In genomic region chr3:16415911-16416310, GRCh38 we compare ENCODE assay signal across 30 cellular contexts.
A peak's percentile ranks its signal among the peaks of the same experiment; 100 is the strongest.
DNase-seq lines count a peak whose midpoint lies in the region; TF ChIP-seq lines count a peak whose summit lies in the region.
"Had no signal": no experiment of that assay in that cellular context is flagged by ENCODE, and none has a peak within 500 bp of the region (broad histone marks: within the 10 kb centered on the region; RNA-seq: fewer than 3 reads in every experiment).

No MANE protein-coding gene starts in this region.

- peaks cover 60% of the 10 kb centered on the region for H3K4me1 Mint-ChIP-seq in HFFc6 (ENCODE audit: low read depth)
- H3K4me1 Mint-ChIP-seq in mesothelial cell of epicardium, result peaks cover 7% of the 10 kb centered on the region

- H3K9ac ChIP-seq in neuronal stem cell (ENCODE audit: low read depth, low read length, poor library complexity), result no peak overlapping the region

- peak overlapping the region; percentile 26 for H2AFZ ChIP-seq in neuronal stem cell (ENCODE audit: low read length)

- H3K36me3 Mint-ChIP-seq in HFFc6 (ENCODE audit: low read depth) (peaks cover 15% of the 10 kb centered on the region), mesothelial cell of epicardium (no peaks in the 10 kb centered on the region)

- no peaks in the 10 kb centered on the region for H3K27me3 ChIP-seq in A673 (replicated peaks; ENCODE audit: insufficient read depth, low read depth, low read length, poor library complexity)
- H3K27me3 ChIP-seq in neuronal stem cell (ENCODE audit: control insufficient read depth in 3 of 3, insufficient read depth in 3 of 3, low read depth in 1 of 3, low read length in 3 of 3), result no peaks in the 10 kb centered on the region
- H3K27me3 ChIP-seq: heart right ventricle, ovary, stomach, thyroid gland, uterus had no signal

- H3K79me1 ChIP-seq in neuronal stem cell (ENCODE audit: low read depth, low read length), result no peaks in the 10 kb centered on the region

- no peak overlapping the region for H2AK5ac ChIP-seq in neuronal stem cell (ENCODE audit: low read depth, low read length)

- H3K14ac ChIP-seq in neuronal stem cell (ENCODE audit: low read length), result no peak overlapping the region

- POLR2A ChIA-PET in A673 (lab: Charles Lee; ENCODE audit: low non-redundant PET), result interaction anchor here (0.7 kb wide), 1 partner anchor 1086 kb away, joined by 7 read pairs; no protein-coding TSS in a partner anchor

- H3K36me3 ChIP-seq in A673 (ENCODE audit: insufficient read depth, low read length, poor library complexity, severe bottlenecking), result no peaks in the 10 kb centered on the region
- H3K36me3 ChIP-seq in neuronal stem cell (replicated peaks in 1 of 2; ENCODE audit: control insufficient read depth in 2 of 2, insufficient read depth in 2 of 2, low read length in 2 of 2), result no peaks in the 10 kb centered on the region
- H3K36me3 ChIP-seq: lower lobe of right lung, ovary, stomach, thyroid gland, uterus had no signal

- no peak overlapping the region for H4K8ac ChIP-seq in neuronal stem cell (ENCODE audit: low read depth, low read length)

- H3K27ac ChIP-seq in A673 (ENCODE audit: low read depth, low read length, poor library complexity, severe bottlenecking) (no peak overlapping the region), neuronal stem cell (replicated peaks; ENCODE audit: low read length) (no peak overlapping the region)
- H3K27ac ChIP-seq: lower lobe of right lung, ovary, stomach had no signal

- H3K4me3 Mint-ChIP-seq in HFFc6 (no peak overlapping the region), mesothelial cell of epicardium (no peak overlapping the region)
- H3K4me3 Mint-ChIP-seq: activated naive CD8-positive, alpha-beta T cell treated with anti-CD3 and anti-CD28 coated beads, Interleukin-2, amount 50 U/mL, for 24 hours; CD8-positive, alpha-beta memory T cell; effector memory CD8-positive, alpha-beta T cell; H9; natural killer cell treated with Interleukin-12 subunit alpha and Interleukin-12 subunit beta and Interleukin-15 and Interleukin-18, amount 100 ng/mL, for 72 hours had no signal

- CTCF ChIA-PET in A673 (lab: Charles Lee), result interaction anchor here (0.6 kb wide), 1 partner anchor 782 kb away, joined by 3 read pairs; no protein-coding TSS in a partner anchor

- in situ Hi-C loops in astrocyte of the spinal cord (cut with HindIII; ENCODE audit: low sequenced_read_pairs), result no loop called here

- H4K91ac ChIP-seq in neuronal stem cell (ENCODE audit: low read depth, low read length, poor library complexity), result no peak overlapping the region

- no peaks in the 10 kb centered on the region; the same call in 1 of the 2 replicates for H3K27me3 Mint-ChIP-seq in HFFc6 (ENCODE audit: insufficient read depth)
- H3K27me3 Mint-ChIP-seq in mesothelial cell of epicardium (ENCODE audit: low read depth), result peaks cover 18% of the 10 kb centered on the region
- H3K27me3 Mint-ChIP-seq: activated naive CD8-positive, alpha-beta T cell treated with anti-CD3 and anti-CD28 coated beads, Interleukin-2, amount 50 U/mL, for 24 hours; CD8-positive, alpha-beta memory T cell; effector memory CD8-positive, alpha-beta T cell; natural killer cell treated with Interleukin-12 subunit alpha and Interleukin-12 subunit beta and Interleukin-15 and Interleukin-18, amount 100 ng/mL, for 72 hours had no signal

- H3K18ac ChIP-seq in neuronal stem cell (ENCODE audit: low read length), result no peak overlapping the region

- H2BK12ac ChIP-seq in neuronal stem cell (ENCODE audit: low read length), result no peak overlapping the region

- no CpG with 5 or more reads among the region's 1 CpG for WGBS in neuronal stem cell (ENCODE audit: extremely low coverage in 2 of 2, insufficient read length in 2 of 2, insufficient replicate concordance in 1 of 2), 2 donors

- intact Hi-C loops in A673 (cut with micrococcal nuclease; ENCODE audit: unreplicated experiment), result no loop called here

- no peak overlapping the region for H3K23ac ChIP-seq in neuronal stem cell (ENCODE audit: low read depth, low read length, poor library complexity)

- TF ChIP-seq CTCF in A673 (conservative IDR thresholded peaks at IDR 0.05; ENCODE audit: low read depth, low read length) (no peak), HFFc6 (IDR thresholded peaks at IDR 0.05) (no peak), astrocyte of the spinal cord (IDR thresholded peaks at IDR 0.05; ENCODE audit: low read depth, low read length) (no peak), mesothelial cell of epicardium (IDR thresholded peaks at IDR 0.05; ENCODE audit: unreplicated experiment) (no peak)

- H3K9me3 Mint-ChIP-seq in HFFc6, result no peaks in the 10 kb centered on the region
- H3K9me3 Mint-ChIP-seq in mesothelial cell of epicardium, result peaks cover 4% of the 10 kb centered on the region
- H3K9me3 Mint-ChIP-seq: activated naive CD8-positive, alpha-beta T cell treated with anti-CD3 and anti-CD28 coated beads, Interleukin-2, amount 50 U/mL, for 24 hours; CD8-positive, alpha-beta memory T cell; effector memory CD8-positive, alpha-beta T cell; H9; natural killer cell treated with Interleukin-12 subunit alpha and Interleukin-12 subunit beta and Interleukin-15 and Interleukin-18, amount 100 ng/mL, for 72 hours had no signal

- H3K4me1 ChIP-seq in A673 (ENCODE audit: insufficient read depth, low read length, poor library complexity, severe bottlenecking), result peaks cover 9% of the 10 kb centered on the region
- peaks cover 5 to 6% of the 10 kb centered on the region in 2 donors for H3K4me1 ChIP-seq in neuronal stem cell (ENCODE audit: control insufficient read depth in 2 of 2, insufficient read depth in 1 of 2, low read depth in 1 of 2, low read length in 2 of 2)

- DNase-seq in A673 (ENCODE audit: low spot score) (peak; percentile 28), HFFc6 (no peak), astrocyte of the spinal cord (ENCODE audit: low read depth, low spot score) (peak; percentile 32), neuronal stem cell (ENCODE audit: low spot score) (no peak), mesothelial cell of epicardium (ENCODE audit: low spot score in 2 of 2, unreplicated experiment in 2 of 2) (no peak), occipital lobe (lab: John Stamatoyannopoulos, UW) (no peak), middle frontal gyrus (ENCODE audit: extremely low spot score, low spot score) (no peak)
- DNase-seq in stimulated activated naive CD4-positive, alpha-beta T cell (lab: John Stamatoyannopoulos, UW), result no peak
- DNase-seq: activated CD4-positive, alpha-beta T cell treated with anti-CD3 and anti-CD28 coated beads for 48 hours; activated gamma-delta T cell; activated naive CD8-positive, alpha-beta T cell treated with anti-CD3 and anti-CD28 coated beads, Interleukin-2, amount 50 U/mL, for 24 hours; caudate nucleus; CD8-positive, alpha-beta memory T cell; DMS 273 treated with DMSO at 0.1 percent for 48 hours; effector memory CD8-positive, alpha-beta T cell; foreskin melanocyte; H9; heart right ventricle; lower lobe of right lung; NCI-H146; NCI-H2107; NCI-H446; NCI-H748 treated with DMSO at 0.1 percent for 48 hours; ovary; retina; small intestine; stomach; thyroid gland; uterus had no signal

- BruUV-seq in A673 (replicated peaks; lab: Mats Ljungman, UMichigan), result no TSS peak

- no peak overlapping the region for H2BK15ac ChIP-seq in neuronal stem cell (ENCODE audit: low read length)

- H3K9me3 ChIP-seq in A673 (ENCODE audit: low read depth, low read length, poor library complexity, severe bottlenecking) (no peaks in the 10 kb centered on the region), neuronal stem cell (replicated peaks in 1 of 2; ENCODE audit: control insufficient read depth in 2 of 2, insufficient read depth in 1 of 2, low read depth in 1 of 2, low read length in 2 of 2) (no peaks in the 10 kb centered on the region)
- H3K9me3 ChIP-seq: heart right ventricle, lower lobe of right lung, ovary, stomach, thyroid gland, uterus had no signal

- no peak overlapping the region for H3K4ac ChIP-seq in neuronal stem cell (ENCODE audit: low read length)

- no peak overlapping the region for H3K4me2 ChIP-seq in neuronal stem cell (ENCODE audit: insufficient read depth, low read length, poor library complexity, severe bottlenecking)

- no peak overlapping the region for H2BK5ac ChIP-seq in neuronal stem cell (ENCODE audit: low read length)

- peak overlapping the region; percentile 76 for H3K27ac Mint-ChIP-seq in HFFc6
- no peak overlapping the region for H3K27ac Mint-ChIP-seq in mesothelial cell of epicardium
- H3K27ac Mint-ChIP-seq: activated naive CD8-positive, alpha-beta T cell treated with anti-CD3 and anti-CD28 coated beads, Interleukin-2, amount 50 U/mL, for 24 hours; H9 had no signal

- no peak overlapping the region for H2BK120ac ChIP-seq in neuronal stem cell (ENCODE audit: low read depth, low read length)

- H3K4me3 ChIP-seq in A673 (ENCODE audit: low read depth, low read length, poor library complexity, severe bottlenecking) (no peak overlapping the region), astrocyte of the spinal cord (ENCODE audit: low read depth, low read length) (no peak overlapping the region), neuronal stem cell (ENCODE audit: low read length in 2 of 2) (no peak overlapping the region)
- H3K4me3 ChIP-seq: heart right ventricle, lower lobe of right lung, ovary, stomach, thyroid gland, uterus had no signal

Comparison
In these comparisons a context has a peak if more than half of its experiments do, and no peak if none do; other contexts are left out.
1. DNase-seq: peak in A673 (single experiment) and astrocyte of the spinal cord (single experiment); none in HFFc6 (single experiment), neuronal stem cell (single experiment), mesothelial cell of epicardium (0 of 2), occipital lobe (single experiment), stimulated activated naive CD4-positive, alpha-beta T cell (0 of 6) and middle frontal gyrus (single experiment).